In the genomic region with DNA sequence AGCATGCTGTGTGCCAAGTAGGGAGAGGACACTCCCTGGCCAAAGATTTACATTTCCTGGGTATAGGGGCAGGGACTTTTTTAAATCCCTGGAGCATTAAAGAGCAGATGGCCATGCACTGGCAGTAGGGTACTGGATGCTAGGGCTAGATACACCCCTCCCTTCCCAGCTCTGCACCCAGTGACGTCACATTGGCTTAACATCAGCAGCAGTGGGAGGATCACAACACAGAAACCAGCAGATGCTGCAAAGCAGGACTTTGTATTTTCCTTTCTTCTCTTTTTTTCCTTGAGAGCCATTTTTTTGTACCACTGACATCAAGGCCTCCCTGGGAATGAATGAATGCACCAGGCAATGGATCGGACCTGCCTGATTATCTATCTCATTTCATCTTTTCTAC, we compare ENCODE assay signal across 14 cellular contexts.
DNase-seq lines count a peak whose midpoint lies in the region; ATAC-seq, FAIRE-seq and TF ChIP-seq lines count a peak whose summit lies in the region.
"Had no signal": no experiment of that assay in that cellular context is flagged by ENCODE, and none has a peak within 500 bp of the region (broad histone marks: within the 10 kb centered on the region; RNA-seq: fewer than 3 reads in every experiment).

No MANE protein-coding gene starts in this region.

- TF ChIP-seq RAD21 in HepG2 (CRISPR knock-in tag; IDR thresholded peaks at IDR 0.05), result no peak

- intact Hi-C loops in HepG2 (cut with micrococcal nuclease; ENCODE audit: unreplicated experiment) (no loop called here), right lobe of liver (cut with DNase I) (no loop called here)

- H4K8ac ChIP-seq in mesenchymal stem cell (ENCODE audit: low read length), result no peak overlapping the region

- peak overlapping the region; percentile 60 to 95 for H2BK12ac ChIP-seq in mesenchymal stem cell (ENCODE audit: low read length in 2 of 2)

- no peaks in the 10 kb centered on the region for H3K36me3 ChIP-seq in HepG2 (replicated peaks in 1 of 2; ENCODE audit: control insufficient read depth in 1 of 2, insufficient read depth in 2 of 2, low read length in 2 of 2)
- H3K36me3 ChIP-seq in right lobe of liver, result no peaks in the 10 kb centered on the region
- peaks cover 5% of the 10 kb centered on the region for H3K36me3 ChIP-seq in adipocyte (ENCODE audit: control insufficient read depth, insufficient read depth, low read length, severe bottlenecking)
- no peaks in the 10 kb centered on the region for H3K36me3 ChIP-seq in mesenchymal stem cell (ENCODE audit: control insufficient read depth in 1 of 2, insufficient read depth in 2 of 2, low read depth in 1 of 2, low read length in 2 of 2)
- no peaks in the 10 kb centered on the region for H3K36me3 ChIP-seq in suprapubic skin

- no TSS peak for BruUV-seq in HepG2 (replicated peaks; lab: Mats Ljungman, UMichigan)

- no peaks in the 10 kb centered on the region for H3K79me1 ChIP-seq in mesenchymal stem cell (replicated peaks; ENCODE audit: low read length, poor library complexity, severe bottlenecking)

- H3K4me3 ChIP-seq in HepG2 (replicated peaks in 1 of 3; ENCODE audit: insufficient read depth in 1 of 3, low read depth in 2 of 3, low read length in 3 of 3) (no peak overlapping the region), right lobe of liver (no peak overlapping the region), adipocyte (ENCODE audit: low read length) (peak overlapping the region; percentile 30), mesenchymal stem cell (ENCODE audit: insufficient read depth in 1 of 2, low read depth in 1 of 2, low read length in 2 of 2) (peak overlapping the region in 1 of 2 experiments; percentile 51), suprapubic skin (no peak overlapping the region)
- H3K4me3 ChIP-seq: BLaER1 treated with 17β-estradiol and CSF1 and Interleukin-3, amounts not matched to agents 10 nM and 100 nM had no signal

- H3K14ac ChIP-seq in mesenchymal stem cell (ENCODE audit: low read length in 2 of 2), result no peak overlapping the region

- no peak for DNase-seq in HepG2 (ENCODE audit: low spot score)
- DNase-seq in right lobe of liver, result no peak
- no peak for DNase-seq in adipocyte (ENCODE audit: low read depth)
- DNase-seq in mesenchymal stem cell, result no peak
- DNase-seq in suprapubic skin (ENCODE audit: low spot score in 2 of 2), result no peak
- DNase-seq in activated effector memory CD4-positive, alpha-beta T cell treated with Interleukin-2 at 50 U/mL for 16 hours, result no peak
- no peak for DNase-seq in activated naive CD4-positive, alpha-beta T cell (lab: John Stamatoyannopoulos, UW)
- DNase-seq: Calu3; CD8-positive, alpha-beta T cell; DMS79 treated with DMSO at 0.1 percent for 48 hours; GF-D8; GOT3; H9 had no signal

- peak overlapping the region in 1 of 2 experiments; percentile 35 for H3K4ac ChIP-seq in mesenchymal stem cell (ENCODE audit: low read depth in 1 of 2, low read length in 2 of 2)

- H3K9me3 ChIP-seq in HepG2 (ENCODE audit: low read length), result peaks cover 22% of the 10 kb centered on the region
- peaks cover 0 to 3% (median 0%) of the 10 kb centered on the region in 4 donors for H3K9me3 ChIP-seq in right lobe of liver
- H3K9me3 ChIP-seq in adipocyte (ENCODE audit: control insufficient read depth, low read length), result peaks cover 16% of the 10 kb centered on the region
- H3K9me3 ChIP-seq in mesenchymal stem cell (ENCODE audit: control insufficient read depth, low read length), result peaks cover 40% of the 10 kb centered on the region
- no peaks in the 10 kb centered on the region for H3K9me3 ChIP-seq in suprapubic skin

- H3K18ac ChIP-seq in mesenchymal stem cell (ENCODE audit: low read depth in 1 of 2, low read length in 2 of 2), result peak overlapping the region; percentile 40 to 88

- TF ChIP-seq CTCF in HepG2 (CRISPR knock-in tag; IDR thresholded peaks at IDR 0.05), result no peak
- no peak for TF ChIP-seq CTCF in right lobe of liver (IDR thresholded peaks at IDR 0.05)
- TF ChIP-seq CTCF in suprapubic skin (IDR thresholded peaks at IDR 0.05), result no peak

- in situ Hi-C loops in HepG2 (cut with HindIII; ENCODE audit: extremely low pct_ligation_motif_present, low pct_unique_long_range_greater_than_20kb), result no loop called here

- no peak for ATAC-seq in HepG2
- ATAC-seq in right lobe of liver, result no peak
- ATAC-seq: CD8-positive, alpha-beta T cell had no signal

- no peaks in the 10 kb centered on the region for H3K79me2 ChIP-seq in HepG2 (ENCODE audit: insufficient read depth, low read length)

- TF ChIP-seq POLR2A in HepG2 (IDR thresholded peaks at IDR 0.05; ENCODE audit: insufficient read depth in 1 of 2, low read depth in 2 of 2, low read length in 2 of 2), result no peak
- no peak for TF ChIP-seq POLR2A in right lobe of liver (IDR thresholded peaks at IDR 0.05)
- no peak for TF ChIP-seq POLR2A in suprapubic skin (IDR thresholded peaks at IDR 0.05)

- TF ChIP-seq EP300 in HepG2 (IDR thresholded peaks at IDR 0.05; ENCODE audit: low read depth in 2 of 2, low read length in 2 of 2), result no peak
- no peak for TF ChIP-seq EP300 in HepG2 (CRISPR knock-in tag; IDR thresholded peaks at IDR 0.05; ENCODE audit: borderline replicate concordance)
- no peak for TF ChIP-seq EP300 in suprapubic skin (IDR thresholded peaks at IDR 0.05)

- H2BK5ac ChIP-seq in mesenchymal stem cell (ENCODE audit: low read depth, low read length, poor library complexity, severe bottlenecking), result no peak overlapping the region

- no peak overlapping the region for H2BK120ac ChIP-seq in mesenchymal stem cell (ENCODE audit: low read depth, low read length)

- POLR2A ChIA-PET in HepG2 (lab: Yijun Ruan, JAX), result no interaction called here

- peak overlapping the region; percentile 25 for H4K91ac ChIP-seq in mesenchymal stem cell (ENCODE audit: low read length)

- no peak overlapping the region for H3K27ac ChIP-seq in HepG2 (ENCODE audit: extremely low read length, insufficient read depth, low read length)
- H3K27ac ChIP-seq in right lobe of liver, result no peak overlapping the region
- no peak overlapping the region for H3K27ac ChIP-seq in mesenchymal stem cell (ENCODE audit: low read length, poor library complexity, severe bottlenecking)
- H3K27ac ChIP-seq in suprapubic skin, result no peak overlapping the region
- H3K27ac ChIP-seq: BLaER1 treated with 17β-estradiol and CSF1 and Interleukin-3, amounts not matched to agents 10 nM and 100 nM had no signal

- CTCF ChIA-PET in HepG2 (lab: Yijun Ruan, JAX; ENCODE audit: low intra/inter-chr PET ratio, low total read pairs), result no interaction called here

- no peak overlapping the region for H3K23ac ChIP-seq in mesenchymal stem cell (ENCODE audit: low read length in 2 of 2)

- no peak overlapping the region for H2AFZ ChIP-seq in HepG2 (ENCODE audit: low read length)
- H2AFZ ChIP-seq in mesenchymal stem cell (ENCODE audit: low read depth, low read length), result no peak overlapping the region

- 2% methylated on average over 2 of the region's 2 CpGs for WGBS in HepG2 (ENCODE audit: low lambda C conversion rate)
- 47% methylated on average over 2 of the region's 2 CpGs for WGBS in right lobe of liver (ENCODE audit: insufficient coverage, low coverage, low lambda C conversion rate, missing lambda C conversion rate)
- 86% methylated on average over 2 of the region's 2 CpGs for WGBS in mesenchymal stem cell
- 90% methylated on average over 2 of the region's 2 CpGs for WGBS in suprapubic skin

- H4K20me1 ChIP-seq in HepG2 (ENCODE audit: insufficient read depth, low read length), result no peaks in the 10 kb centered on the region
- H4K20me1 ChIP-seq: BLaER1 treated with 17β-estradiol and CSF1 and Interleukin-3, amounts not matched to agents 10 nM and 100 nM had no signal

- H3K4me1 ChIP-seq in HepG2 (ENCODE audit: insufficient read depth, low read length) (no peaks in the 10 kb centered on the region), right lobe of liver (no peaks in the 10 kb centered on the region), adipocyte (ENCODE audit: control insufficient read depth, insufficient read depth, low read length) (no peaks in the 10 kb centered on the region), mesenchymal stem cell (ENCODE audit: control insufficient read depth, insufficient read depth, low read depth, low read length) (no peaks in the 10 kb centered on the region), suprapubic skin (no peaks in the 10 kb centered on the region)
- H3K4me1 ChIP-seq: BLaER1 treated with 17β-estradiol and CSF1 and Interleukin-3, amounts not matched to agents 10 nM and 100 nM had no signal

- H2BK15ac ChIP-seq in mesenchymal stem cell (ENCODE audit: low read depth, poor library complexity, severe bottlenecking), result no peak overlapping the region

- no peak overlapping the region for H3K9ac ChIP-seq in HepG2 (ENCODE audit: insufficient read depth, low read depth, low read length)
- H3K9ac ChIP-seq in adipocyte (ENCODE audit: low read length), result no peak overlapping the region
- H3K9ac ChIP-seq in mesenchymal stem cell (ENCODE audit: low read length), result no peak overlapping the region
- H3K9ac ChIP-seq: BLaER1 treated with 17β-estradiol and CSF1 and Interleukin-3, amounts not matched to agents 10 nM and 100 nM had no signal

- H3K4me2 ChIP-seq in HepG2 (ENCODE audit: low read depth, low read length) (no peak overlapping the region), mesenchymal stem cell (ENCODE audit: low read length, poor library complexity, severe bottlenecking) (no peak overlapping the region)
- H3K4me2 ChIP-seq: BLaER1 treated with 17β-estradiol and CSF1 and Interleukin-3, amounts not matched to agents 10 nM and 100 nM had no signal

- no peak overlapping the region for H2AK5ac ChIP-seq in mesenchymal stem cell (ENCODE audit: low read length, severe bottlenecking)

- no peak for FAIRE-seq in HepG2 (lab: Jason Lieb, UNC)

- H3K27me3 ChIP-seq in HepG2 (ENCODE audit: control insufficient read depth in 1 of 2, insufficient read depth in 2 of 2, low read length in 2 of 2), result no peaks in the 10 kb centered on the region; a peak in 1 of 5 replicates
- no peaks in the 10 kb centered on the region for H3K27me3 ChIP-seq in right lobe of liver
- H3K27me3 ChIP-seq in adipocyte (replicated peaks; ENCODE audit: control insufficient read depth, insufficient read depth, low read length), result no peaks in the 10 kb centered on the region
- H3K27me3 ChIP-seq in mesenchymal stem cell (ENCODE audit: control insufficient read depth in 1 of 2, insufficient read depth in 1 of 2, low read length in 2 of 2), result no peaks in the 10 kb centered on the region
- H3K27me3 ChIP-seq in suprapubic skin, result no peaks in the 10 kb centered on the region
- H3K27me3 ChIP-seq: BLaER1 treated with 17β-estradiol and CSF1 and Interleukin-3, amounts not matched to agents 10 nM and 100 nM had no signal

TF ChIP-seq in HepG2, 621 proteins besides CTCF, POLR2A, EP300 and RAD21 (continues in another document):
- TF ChIP-seq NFE2L2 (IDR thresholded peaks at IDR 0.05; ENCODE audit: low read length), result no peak
- TF ChIP-seq CREB1 (IDR thresholded peaks at IDR 0.05), result peak; percentile 92
- TF ChIP-seq CREB1 (CRISPR knock-in tag; IDR thresholded peaks at IDR 0.05), result no peak
- no peak for TF ChIP-seq SAP130 (CRISPR knock-in tag; IDR thresholded peaks at IDR 0.05; ENCODE audit: low read depth)
- TF ChIP-seq ATF7 (IDR thresholded peaks at IDR 0.05), result peak; percentile 31; the same call in 1 of the 2 replicates
- no peak for TF ChIP-seq ATF7 (CRISPR knock-in tag; IDR thresholded peaks at IDR 0.05)
- TF ChIP-seq PRPF4 (IDR thresholded peaks at IDR 0.05; ENCODE audit: low read depth, low read length, poor library complexity, severe bottlenecking), result no peak
- TF ChIP-seq SNAPC2 (CRISPR knock-in tag; IDR thresholded peaks at IDR 0.05), result no peak
- TF ChIP-seq ZNF605 (CRISPR knock-in tag; IDR thresholded peaks at IDR 0.05), result no peak
